ENCODE assay signal across 25 cellular contexts in genomic region chr5:133667217-133667616, GRCh38. TPM values are rescaled to one million over a fixed set of nuclear protein-coding genes. Genes with fewer than 3 reads are reported as not detected.
A peak's percentile ranks its signal among the peaks of the same experiment; 100 is the strongest.
DNase-seq lines count a peak whose midpoint lies in the region; ATAC-seq and TF ChIP-seq lines count a peak whose summit lies in the region.
"Had no signal": no experiment of that assay in that cellular context is flagged by ENCODE, and none has a peak within 500 bp of the region (broad histone marks: within the 10 kb centered on the region; RNA-seq: fewer than 3 reads in every experiment).

No MANE protein-coding gene starts in this region.

- intact Hi-C loops in left ventricle myocardium superior (cut with micrococcal nuclease) = no loop called here

- H3K4me3 ChIP-seq in right atrium auricular region = no peak overlapping the region
- H3K4me3 ChIP-seq in lung = no peak overlapping the region
- H3K4me3 ChIP-seq: A549; BLaER1 treated with 17β-estradiol and CSF1 and Interleukin-3, amounts not matched to agents 10 nM and 100 nM; GM12878; GM23338 had no signal

- H3K9me3 ChIP-seq in right atrium auricular region (no peaks in the 10 kb centered on the region), lung (ENCODE audit: control insufficient read depth in 2 of 2, insufficient read depth in 1 of 2, low read length in 1 of 2) (peaks cover 0 to 9% of the 10 kb centered on the region in 2 donors)
- H3K9me3 ChIP-seq: BE2C had no signal

- H3K36me3 ChIP-seq in right atrium auricular region (no peaks in the 10 kb centered on the region), lung (ENCODE audit: control insufficient read depth in 2 of 2, insufficient read depth in 2 of 2, low read length in 2 of 2) (no peaks in the 10 kb centered on the region)
- H3K36me3 ChIP-seq: BE2C; BLaER1 treated with 17β-estradiol and CSF1 and Interleukin-3, amounts not matched to agents 10 nM and 100 nM had no signal

- TF ChIP-seq CTCF in right atrium auricular region (IDR thresholded peaks at IDR 0.05) (no peak), lung (IDR thresholded peaks at IDR 0.05; ENCODE audit: control extremely low read depth, extremely low read depth) (no peak)

- H3K27me3 ChIP-seq in right atrium auricular region = no peaks in the 10 kb centered on the region
- no peaks in the 10 kb centered on the region for H3K27me3 ChIP-seq in lung (ENCODE audit: control insufficient read depth, insufficient read depth)
- H3K27me3 ChIP-seq: BE2C; BLaER1 treated with 17β-estradiol and CSF1 and Interleukin-3, amounts not matched to agents 10 nM and 100 nM had no signal

- H3K27ac ChIP-seq in right atrium auricular region (no peak overlapping the region), lung (ENCODE audit: low read depth in 1 of 2, low read length in 1 of 2) (no peak overlapping the region)
- H3K27ac ChIP-seq: BLaER1 treated with 17β-estradiol and CSF1 and Interleukin-3, amounts not matched to agents 10 nM and 100 nM had no signal

- H3K4me1 ChIP-seq in right atrium auricular region (no peaks in the 10 kb centered on the region), lung (ENCODE audit: control insufficient read depth in 2 of 2, insufficient read depth in 2 of 2, low read length in 2 of 2) (peaks cover 0 to 2% of the 10 kb centered on the region in 2 donors)
- H3K4me1 ChIP-seq: BE2C had no signal

- ATAC-seq in left ventricle myocardium superior = no peak
- no peak for ATAC-seq in lung (ENCODE audit: insufficient read depth, low FRiP score)
- no peak for ATAC-seq in GM18907 (IDR thresholded peaks at IDR 0.05; ENCODE audit: unreplicated experiment)
- ATAC-seq in HG03175 (IDR thresholded peaks at IDR 0.05; ENCODE audit: unreplicated experiment) = no peak
- ATAC-seq: A549, GM12878, GM23338, HCT116 had no signal

- peak; percentile 13 for DNase-seq in right atrium auricular region (ENCODE audit: low spot score)
- no peak for DNase-seq in left ventricle myocardium superior
- peak; percentile 4 for DNase-seq in ecto neural progenitor cell (ENCODE audit: low spot score)
- DNase-seq in lung (ENCODE audit: low spot score) = peak; percentile 16
- DNase-seq in SHP77 treated with DMSO at 0.1 percent for 48 hours (lab: John Stamatoyannopoulos, UW) = no peak
- DNase-seq: 8988T; ACHN; AML-193; BE2C; CD4-positive, alpha-beta T cell; CD8-positive, alpha-beta memory T cell; DMS 273 treated with DMSO at 0.1 percent for 48 hours; DMS79; EL; GDM1; H9; HFFc6 had no signal

- WGBS in lung, 2 donors = 68 to 83% methylated on average over 1 of the region's 1 CpG

RNA-seq across cellular contexts. Expression of gene FSTL4, which starts 54.9 kb away (rescaled TPM):
- not detected for total RNA-seq in right atrium auricular region
- not detected for total RNA-seq in left ventricle myocardium superior
- total RNA-seq in lung = 1 to 10 TPM in 1 of 2 donors, under 1 TPM in 1; 0.26 to 1.4 TPM
- polyA plus RNA-seq in lung = under 1 TPM; 0.08 to 0.35 TPM
- total RNA-seq: CD4-positive, alpha-beta T cell; HFFc6 had no signal
- polyA plus RNA-seq: CD14-positive monocyte; CD8-positive, alpha-beta memory T cell had no signal

Comparison
In these comparisons a context has a peak if more than half of its experiments do, and no peak if none do; other contexts are left out.
1. DNase-seq: peak in right atrium auricular region (single experiment), ecto neural progenitor cell (single experiment) and lung (single experiment); none in left ventricle myocardium superior (single experiment) and SHP77 treated with DMSO at 0.1 percent for 48 hours (single experiment).